ENCODE assay signal across 1 cellular context in the genomic region with DNA sequence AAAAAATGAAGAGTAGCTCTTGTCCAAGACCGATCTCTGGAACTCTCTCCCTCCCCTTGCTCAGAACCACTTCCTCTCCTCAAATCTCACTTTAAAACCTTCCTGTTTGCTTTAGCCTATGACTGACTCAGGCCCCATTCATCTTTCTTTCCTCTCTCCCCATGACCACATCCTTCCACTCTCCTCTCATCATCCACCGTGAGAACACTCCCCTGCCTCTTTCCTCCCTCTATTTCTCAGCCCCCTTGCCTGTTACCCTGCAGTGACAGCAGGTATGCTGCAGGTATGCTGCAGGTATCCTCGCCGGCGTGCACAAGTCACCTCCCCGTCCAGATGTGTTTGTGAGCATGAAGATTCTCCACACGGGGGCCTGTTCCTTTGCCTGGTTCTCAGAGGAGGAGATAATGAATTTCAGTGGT.
TF ChIP-seq lines count a peak whose summit lies in the region.

No MANE protein-coding gene starts in this region.

TF ChIP-seq in GM12878, 131 proteins besides CTCF, POLR2A, EP300 and RAD21 (continued from another document):
- TF ChIP-seq, protein P1, sequence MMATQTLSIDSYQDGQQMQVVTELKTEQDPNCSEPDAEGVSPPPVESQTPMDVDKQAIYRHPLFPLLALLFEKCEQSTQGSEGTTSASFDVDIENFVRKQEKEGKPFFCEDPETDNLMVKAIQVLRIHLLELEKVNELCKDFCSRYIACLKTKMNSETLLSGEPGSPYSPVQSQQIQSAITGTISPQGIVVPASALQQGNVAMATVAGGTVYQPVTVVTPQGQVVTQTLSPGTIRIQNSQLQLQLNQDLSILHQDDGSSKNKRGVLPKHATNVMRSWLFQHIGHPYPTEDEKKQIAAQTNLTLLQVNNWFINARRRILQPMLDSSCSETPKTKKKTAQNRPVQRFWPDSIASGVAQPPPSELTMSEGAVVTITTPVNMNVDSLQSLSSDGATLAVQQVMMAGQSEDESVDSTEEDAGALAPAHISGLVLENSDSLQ (IDR thresholded peaks at IDR 0.05) = no peak
- TF ChIP-seq SMAD5 (IDR thresholded peaks at IDR 0.05; ENCODE audit: low read depth) = no peak
- TF ChIP-seq ZNF687 (IDR thresholded peaks at IDR 0.05) = no peak
- TF ChIP-seq BCL11A (IDR thresholded peaks at IDR 0.05; ENCODE audit: low read depth, low read length) = no peak
- no peak for TF ChIP-seq WRNIP1 (IDR thresholded peaks at IDR 0.05; ENCODE audit: borderline replicate concordance, low read depth, low read length)
- 0 out of 2 replicates have a peak, but pooled peaks have one; percentile 2 for TF ChIP-seq SMC3 (IDR thresholded peaks at IDR 0.05; ENCODE audit: borderline replicate concordance, low read length)
- TF ChIP-seq ZZZ3 (IDR thresholded peaks at IDR 0.05; ENCODE audit: control insufficient read depth, insufficient read length, low read depth) = no peak
- TF ChIP-seq RUNX3 (IDR thresholded peaks at IDR 0.05; ENCODE audit: low read length) = peak; percentile 49; the same call in 1 of the 2 replicates
- TF ChIP-seq ASH2L (IDR thresholded peaks at IDR 0.05; ENCODE audit: borderline replicate concordance, low read depth) = no peak
- no peak for TF ChIP-seq HDAC2 (IDR thresholded peaks at IDR 0.05)
- no peak for TF ChIP-seq FOXM1 (IDR thresholded peaks at IDR 0.05; ENCODE audit: low read depth, low read length)
- no peak for TF ChIP-seq PRDM15 (CRISPR knock-in tag; IDR thresholded peaks at IDR 0.05)
- TF ChIP-seq ATF7 (IDR thresholded peaks at IDR 0.05; ENCODE audit: low read depth) = no peak
- no peak for TF ChIP-seq FOS (IDR thresholded peaks at IDR 0.05; ENCODE audit: borderline replicate concordance, extremely low read depth, insufficient read length)
